In genomic region chr4:118664665-118665064, GRCh38 we compare ENCODE assay signal across 8 cellular contexts. TPM values are rescaled to one million over a fixed set of nuclear protein-coding genes. Genes with fewer than 3 reads are reported as not detected.
A peak's percentile ranks its signal among the peaks of the same experiment; 100 is the strongest.
DNase-seq lines count a peak whose midpoint lies in the region; TF ChIP-seq lines count a peak whose summit lies in the region.
"Not testable (repeated sequence)": the region's sequence is repeated elsewhere in the genome, so short reads cannot be mapped to it uniquely, and the experiment has no call there.

No MANE protein-coding gene starts in this region.

- intact Hi-C loops in activated naive CD4-positive, alpha-beta T cell treated with anti-CD3 and anti-CD28 coated beads for 36 hours (cut with micrococcal nuclease), result not testable (repeated sequence)

- not testable (repeated sequence) for H3K4me1 Mint-ChIP-seq in activated naive CD4-positive, alpha-beta T cell treated with anti-CD3 and anti-CD28 coated beads for 36 hours (ENCODE audit: low read depth); endothelial cell (ENCODE audit: unreplicated experiment); progenitor cell of endocrine pancreas (ENCODE audit: low read depth)

- H3K36me3 ChIP-seq in MG63; hepatocyte (replicated peaks; ENCODE audit: insufficient read depth, low read depth): not testable (repeated sequence)

- H4K20me1 ChIP-seq in hepatocyte (ENCODE audit: insufficient read depth, poor library complexity, severe bottlenecking), result not testable (repeated sequence)

- not testable (repeated sequence) for H3K4me1 ChIP-seq in hepatocyte (ENCODE audit: insufficient read depth)

- H3K27ac Mint-ChIP-seq in activated naive CD4-positive, alpha-beta T cell treated with anti-CD3 and anti-CD28 coated beads for 36 hours; endothelial cell (ENCODE audit: unreplicated experiment); progenitor cell of endocrine pancreas: not testable (repeated sequence)

- H3K27ac ChIP-seq in 22Rv1, hepatocyte: not testable (repeated sequence)

- not testable (repeated sequence) for H3K27me3 Mint-ChIP-seq in activated naive CD4-positive, alpha-beta T cell treated with anti-CD3 and anti-CD28 coated beads for 36 hours (ENCODE audit: low read depth); endothelial cell (ENCODE audit: unreplicated experiment); progenitor cell of endocrine pancreas

- not testable (repeated sequence) for H3K4me3 ChIP-seq in GM12864 (ENCODE audit: low read depth, low read length); MG63; hepatocyte

- H3K9me3 Mint-ChIP-seq in activated naive CD4-positive, alpha-beta T cell treated with anti-CD3 and anti-CD28 coated beads for 36 hours; endothelial cell (ENCODE audit: unreplicated experiment); progenitor cell of endocrine pancreas (ENCODE audit: low read depth): not testable (repeated sequence)

- TF ChIP-seq CTCF in 22Rv1 (IDR thresholded peaks at IDR 0.05), result peak; percentile 65
- peak; percentile 30 for TF ChIP-seq CTCF in GM12864 (IDR thresholded peaks at IDR 0.05; ENCODE audit: low read depth, low read length, missing control alignments)
- TF ChIP-seq CTCF in endothelial cell (IDR thresholded peaks at IDR 0.05; ENCODE audit: unreplicated experiment), result not testable (repeated sequence)
- peak; percentile 39 for TF ChIP-seq CTCF in hepatocyte (IDR thresholded peaks at IDR 0.05; ENCODE audit: poor library complexity)
- peak; percentile 43 for TF ChIP-seq CTCF in progenitor cell of endocrine pancreas (IDR thresholded peaks at IDR 0.05; ENCODE audit: unreplicated experiment)

- H3K4me3 Mint-ChIP-seq in activated naive CD4-positive, alpha-beta T cell treated with anti-CD3 and anti-CD28 coated beads for 36 hours; endothelial cell (ENCODE audit: unreplicated experiment); progenitor cell of endocrine pancreas (ENCODE audit: low read depth): not testable (repeated sequence)

- not testable (repeated sequence) for H3K4me2 ChIP-seq in hepatocyte

- not testable (repeated sequence) for H3K36me3 Mint-ChIP-seq in activated naive CD4-positive, alpha-beta T cell treated with anti-CD3 and anti-CD28 coated beads for 36 hours (ENCODE audit: low read depth); endothelial cell (ENCODE audit: low read depth, unreplicated experiment); progenitor cell of endocrine pancreas (ENCODE audit: insufficient read depth)

- not testable (repeated sequence) for H2AFZ ChIP-seq in hepatocyte

- WGBS in hepatocyte (ENCODE audit: low lambda C conversion rate, missing lambda C conversion rate), result 62% methylated on average over 5 of the region's 5 CpGs

- not testable (repeated sequence) for H3K9me2 ChIP-seq in hepatocyte (replicated peaks; ENCODE audit: insufficient read depth)

- H3K79me2 ChIP-seq in hepatocyte, result not testable (repeated sequence)

- DNase-seq in GM12864 (ENCODE audit: low read depth); hepatocyte (ENCODE audit: low spot score); progenitor cell of endocrine pancreas (ENCODE audit: low spot score, unreplicated experiment): not testable (repeated sequence)
- DNase-seq in MG63, result peak; percentile 7
- peak; percentile 4 for DNase-seq in T1000 (lab: John Stamatoyannopoulos, UW)
- peak; percentile 57 for DNase-seq in activated naive CD4-positive, alpha-beta T cell treated with anti-CD3 and anti-CD28 coated beads for 36 hours
- peak; percentile 44 for DNase-seq in endothelial cell (ENCODE audit: low spot score)

- H3K27me3 ChIP-seq in MG63, hepatocyte: not testable (repeated sequence)

- CTCF ChIA-PET in activated naive CD4-positive, alpha-beta T cell treated with anti-CD3 and anti-CD28 coated beads for 36 hours (lab: Charles Lee), result not testable (repeated sequence)

- not testable (repeated sequence) for H3K9me3 ChIP-seq in MG63; hepatocyte (ENCODE audit: low read depth)

RNA-seq across cellular contexts. Expression of gene METTL14, which starts 20.5 kb away (rescaled TPM):
- total RNA-seq in MG63 (2014; rRNA removed; shearing (Covaris generic); ENCODE audit: low replicate concordance), result 8.3 and 14.6 TPM in 2 replicates
- total RNA-seq in activated naive CD4-positive, alpha-beta T cell treated with anti-CD3 and anti-CD28 coated beads for 36 hours, result 10 to 100 TPM; 35.9 to 36.9 TPM
- total RNA-seq in endothelial cell (ENCODE audit: unreplicated experiment) (45.0 TPM), hepatocyte (18.3 and 19.3 TPM in 2 replicates), progenitor cell of endocrine pancreas (56.7 and 56.8 TPM in 2 replicates)
- 24.4 and 28.3 TPM in 2 replicates for polyA plus RNA-seq in hepatocyte
